ENCODE assay signal across 19 cellular contexts in the genomic region with DNA sequence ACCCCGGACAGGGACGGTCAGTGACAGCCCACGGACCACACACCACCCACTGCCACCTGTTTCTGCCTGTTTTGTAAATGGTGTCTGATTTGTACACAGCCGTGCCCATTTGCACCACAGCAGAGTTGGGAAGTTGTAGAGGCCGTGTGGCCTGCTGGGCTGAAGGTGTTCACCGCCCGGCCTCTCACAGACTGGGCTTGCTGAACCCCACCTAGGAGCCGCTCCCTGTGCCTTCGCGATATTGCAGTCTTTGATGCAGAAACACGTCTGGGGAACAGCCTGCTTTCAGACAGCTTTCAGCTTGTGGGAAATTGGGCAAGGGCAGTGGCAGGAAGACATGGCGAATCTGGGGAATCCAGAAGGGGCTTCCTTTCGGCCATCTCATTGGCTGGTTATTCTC. TPM values are rescaled to one million over a fixed set of nuclear protein-coding genes. Genes with fewer than 3 reads are reported as not detected.
DNase-seq lines count a peak whose midpoint lies in the region; ATAC-seq and TF ChIP-seq lines count a peak whose summit lies in the region.
"Had no signal": no experiment of that assay in that cellular context is flagged by ENCODE, and none has a peak within 500 bp of the region (broad histone marks: within the 10 kb centered on the region; RNA-seq: fewer than 3 reads in every experiment).

No MANE protein-coding gene starts in this region.

- no peaks in the 10 kb centered on the region for H3K9me3 ChIP-seq in KOPT-K1 (ENCODE audit: insufficient read depth, low read length, poor library complexity, severe bottlenecking)
- no peaks in the 10 kb centered on the region for H3K9me3 ChIP-seq in colonic mucosa
- no peaks in the 10 kb centered on the region for H3K9me3 ChIP-seq in stomach
- no peaks in the 10 kb centered on the region for H3K9me3 ChIP-seq in right lobe of liver
- H3K9me3 ChIP-seq: SK-N-SH had no signal

- intact Hi-C loops in colonic mucosa (cut with DNase I) (loop anchor here (10.0 kb wide), 1 partner anchor 46 kb away; no protein-coding TSS in a partner anchor), natural killer cell (cut with micrococcal nuclease) (no loop called here), stomach (cut with DNase I; ENCODE audit: low total_unique reads) (no loop called here), right lobe of liver (cut with DNase I) (no loop called here)

- no peaks in the 10 kb centered on the region for H3K9me3 Mint-ChIP-seq in natural killer cell
- H3K9me3 Mint-ChIP-seq: CD14-positive monocyte had no signal

- ATAC-seq in natural killer cell, result no peak
- no peak for ATAC-seq in HG03432 (IDR thresholded peaks at IDR 0.05; ENCODE audit: unreplicated experiment)
- no peak for ATAC-seq in right lobe of liver
- no peak for ATAC-seq in HG02678 (IDR thresholded peaks at IDR 0.05; ENCODE audit: unreplicated experiment)
- ATAC-seq in HG02870 (IDR thresholded peaks at IDR 0.05; ENCODE audit: unreplicated experiment), result no peak

- no peaks in the 10 kb centered on the region for H3K27me3 ChIP-seq in colonic mucosa
- no peaks in the 10 kb centered on the region for H3K27me3 ChIP-seq in stomach
- H3K27me3 ChIP-seq in right lobe of liver, result no peaks in the 10 kb centered on the region

- H3K36me3 ChIP-seq in KOPT-K1 (ENCODE audit: insufficient read depth, low read length) (no peaks in the 10 kb centered on the region), colonic mucosa (no peaks in the 10 kb centered on the region), stomach (no peaks in the 10 kb centered on the region), right lobe of liver (no peaks in the 10 kb centered on the region)

- WGBS in stomach, 5 donors, result 53 to 77% (median 64%) methylated on average over 13 of the region's 13 CpGs
- 68% methylated on average over 3 of the region's 13 CpGs for WGBS in right lobe of liver (ENCODE audit: insufficient coverage, low coverage, low lambda C conversion rate, missing lambda C conversion rate)

- no peaks in the 10 kb centered on the region for H3K36me3 Mint-ChIP-seq in natural killer cell

- peaks cover 24 to 37% of the 10 kb centered on the region in 2 donors for H3K4me1 Mint-ChIP-seq in natural killer cell

- H3K27ac ChIP-seq in KOPT-K1 (ENCODE audit: low read depth, low read length, poor library complexity, severe bottlenecking) (peak overlapping the region; percentile 83), colonic mucosa (peak overlapping the region; percentile 66), stomach (peak overlapping the region; percentile 47 to 85 (median 76)), right lobe of liver (no peak overlapping the region)

- peak overlapping the region; percentile 14 to 38 for H3K27ac Mint-ChIP-seq in natural killer cell

- no peak overlapping the region for H3K4me3 Mint-ChIP-seq in natural killer cell

- peak overlapping the region in 1 of 2 donors; percentile 19 for H3K9ac ChIP-seq in colonic mucosa (ENCODE audit: low read depth in 2 of 2, low read length in 2 of 2)
- H3K9ac ChIP-seq: SK-N-SH had no signal

- TF ChIP-seq CTCF in colonic mucosa (IDR thresholded peaks at IDR 0.05), result no peak
- no peak for TF ChIP-seq CTCF in natural killer cell (IDR thresholded peaks at IDR 0.05)
- no peak for TF ChIP-seq CTCF in stomach (IDR thresholded peaks at IDR 0.05)
- TF ChIP-seq CTCF in right lobe of liver (IDR thresholded peaks at IDR 0.05), result no peak

- no peak for DNase-seq in colonic mucosa
- no peak for DNase-seq in natural killer cell
- no peak for DNase-seq in stomach
- DNase-seq in right lobe of liver, result no peak
- DNase-seq: ACHN, DMS79, MM.1S, NCI-H1092 treated with DMSO at 0.1 percent for 48 hours, NCI-H146, NCI-H2081, NCI-H2171 treated with DMSO at 0.1 percent for 48 hours, NCI-H446 treated with DMSO at 0.1 percent for 48 hours, SHP77, SK-N-SH had no signal

- no peak for TF ChIP-seq EP300 in stomach (IDR thresholded peaks at IDR 0.05)

- H3K27me3 Mint-ChIP-seq in natural killer cell (ENCODE audit: low read depth in 2 of 2), result no peaks in the 10 kb centered on the region

- TF ChIP-seq POLR2A in stomach (IDR thresholded peaks at IDR 0.05) (no peak), right lobe of liver (IDR thresholded peaks at IDR 0.05) (no peak)

- H3K4me3 ChIP-seq in colonic mucosa, result no peak overlapping the region
- no peak overlapping the region for H3K4me3 ChIP-seq in stomach
- no peak overlapping the region for H3K4me3 ChIP-seq in right lobe of liver

- peaks cover 16% of the 10 kb centered on the region for H3K4me1 ChIP-seq in colonic mucosa
- H3K4me1 ChIP-seq in stomach, result peaks cover 50 to 79% (median 67%) of the 10 kb centered on the region in 4 donors
- H3K4me1 ChIP-seq in right lobe of liver, result peaks cover 0 to 8% (median 0%) of the 10 kb centered on the region in 4 donors

RNA-seq across cellular contexts. Expression of a gene that starts 9.8 kb away (rescaled TPM):
- total RNA-seq in colonic mucosa (100 to 1,000 TPM; 118 to 141 TPM), natural killer cell (10 to 100 TPM; 30.0 to 78.5 (median 41.6) TPM), stomach (100 to 1,000 TPM in 1 of 5 donors, 10 to 100 TPM in 4; 20.5 to 452 (median 30.9) TPM), right lobe of liver (10 to 100 TPM; 29.7 to 72.0 (median 34.8) TPM)
- 10 to 100 TPM in 2 of 3 donors, 1 to 10 TPM in 1; 7.4 to 14.3 (median 13.7) TPM for polyA plus RNA-seq in stomach

Comparison
In these comparisons a context has a peak if more than half of its experiments do, and no peak if none do; other contexts are left out.
1. H3K27ac ChIP-seq: peak in KOPT-K1 (single experiment), colonic mucosa (single experiment) and stomach (5 of 5); none in right lobe of liver (0 of 3).